ENCODE assay signal across 22 cellular contexts in genomic region chr20:60581606-60582005, GRCh38.
"Had no signal": no experiment of that assay in that cellular context is flagged by ENCODE, and none has a peak within 500 bp of the region (broad histone marks: within the 10 kb centered on the region; RNA-seq: fewer than 3 reads in every experiment).

No MANE protein-coding gene starts in this region.

- FAIRE-seq: HepG2, RCC 7860 had no signal

- ATAC-seq: HepG2, SK-N-SH treated with all-trans-retinoic acid at 6 μM for 48 hours had no signal

- H3K27ac ChIP-seq: SJCRH30 had no signal

- H3K36me3 ChIP-seq: MG63, SJCRH30 had no signal

- H3K4me3 ChIP-seq: MG63, SJCRH30 had no signal

- DNase-seq: IMR-90, Karpas-422, KG1, MG63, NCI-H1092, NCI-H1105 treated with DMSO at 0.1 percent for 48 hours, NCI-H1417 treated with DMSO at 0.1 percent for 48 hours, NCI-H146, NCI-H1694 treated with DMSO at 0.1 percent for 48 hours, NCI-H1930, NCI-H2081 treated with DMSO at 0.1 percent for 48 hours, NCI-H2171, NCI-H226, NCI-H446, NCI-H510A, NCI-H524 treated with DMSO at 0.1 percent for 48 hours, RPMI8226, SHP77 treated with DMSO at 0.1 percent for 48 hours, SJCRH30 had no signal

- H3K4me1 ChIP-seq: SJCRH30 had no signal

- H3K9me3 ChIP-seq: MG63, SJCRH30 had no signal
